In the genomic region with DNA sequence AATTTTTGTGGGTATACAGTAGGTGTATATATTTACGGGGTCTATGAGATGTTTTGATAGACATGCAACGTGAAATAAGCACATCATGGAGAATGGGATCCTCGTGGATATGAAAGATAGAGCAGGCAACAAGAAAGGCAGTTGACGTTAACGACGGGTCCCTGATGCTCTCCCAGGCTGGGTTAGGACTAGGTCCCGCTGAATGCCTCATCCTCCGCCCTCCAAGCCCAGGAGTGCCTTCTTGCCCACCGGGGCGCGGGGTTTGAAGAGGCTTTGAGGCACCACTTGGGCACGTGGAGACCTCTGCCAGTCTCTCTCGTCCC, we compare ENCODE assay signal across 8 cellular contexts. TPM values are rescaled to one million over a fixed set of nuclear protein-coding genes. Genes with fewer than 3 reads are reported as not detected.
DNase-seq lines count a peak whose midpoint lies in the region; ATAC-seq and TF ChIP-seq lines count a peak whose summit lies in the region.

No MANE protein-coding gene starts in this region.

- H3K27me3 ChIP-seq in BJ (ENCODE audit: control insufficient read depth, insufficient read depth, low read length): no peaks in the 10 kb centered on the region
- H3K27me3 ChIP-seq in thoracic aorta (replicated peaks; ENCODE audit: insufficient read depth): no peaks in the 10 kb centered on the region

- peak overlapping the region; percentile 74 for H3K27ac Mint-ChIP-seq in HFFc6
- peak overlapping the region; percentile 71 for H3K27ac Mint-ChIP-seq in activated T-helper 1 cell treated with anti-CD3 and anti-CD28 coated beads, Interleukin-12 subunit alpha, Interleukin-12 subunit beta, Interleukin-2, Interleukin-4 antibody, amounts not matched to agents 30 ng/mL and 10 ng/mL and 1 ng/mL, durations not matched to agents 14 hours and 24 hours and 36 hours
- H3K27ac Mint-ChIP-seq in immature natural killer cell: peak overlapping the region in 4 of 6 donors; percentile 34 to 79 (median 60)

- no peak overlapping the region for H3K27ac ChIP-seq in thoracic aorta

- no peaks in the 10 kb centered on the region for H3K9me3 ChIP-seq in thoracic aorta

- H3K4me3 Mint-ChIP-seq in HFFc6: peak overlapping the region; percentile 88
- H3K4me3 Mint-ChIP-seq in activated T-helper 1 cell treated with anti-CD3 and anti-CD28 coated beads, Interleukin-12 subunit alpha, Interleukin-12 subunit beta, Interleukin-2, Interleukin-4 antibody, amounts not matched to agents 30 ng/mL and 10 ng/mL and 1 ng/mL, durations not matched to agents 14 hours and 24 hours and 36 hours: peak overlapping the region; percentile 85
- H3K4me3 Mint-ChIP-seq in immature natural killer cell: peak overlapping the region; percentile 79 to 92 (median 87)

- peaks cover 28% of the 10 kb centered on the region for H3K9me3 Mint-ChIP-seq in HFFc6
- peaks cover 19% of the 10 kb centered on the region for H3K9me3 Mint-ChIP-seq in activated T-helper 1 cell treated with anti-CD3 and anti-CD28 coated beads, Interleukin-12 subunit alpha, Interleukin-12 subunit beta, Interleukin-2, Interleukin-4 antibody, amounts not matched to agents 30 ng/mL and 10 ng/mL and 1 ng/mL, durations not matched to agents 14 hours and 24 hours and 36 hours
- H3K9me3 Mint-ChIP-seq in immature natural killer cell: peaks cover 0 to 3% (median 0%) of the 10 kb centered on the region in 6 donors

- CTCF ChIA-PET in BJ (lab: Yijun Ruan, JAX): interaction anchor here (0.7 to 5.8 kb wide), 12 partner anchors 8 to 595 kb away, joined by 3 to 51 read pairs (median 4); no protein-coding TSS in a partner anchor

- no peak for TF ChIP-seq CTCF in BJ (IDR thresholded peaks at IDR 0.05; ENCODE audit: insufficient read depth, low read depth, low read length)
- TF ChIP-seq CTCF in HFFc6 (IDR thresholded peaks at IDR 0.05): no peak
- no peak for TF ChIP-seq CTCF in thoracic aorta (IDR thresholded peaks at IDR 0.05)

- H3K4me1 Mint-ChIP-seq in HFFc6 (ENCODE audit: low read depth) (peaks cover 26% of the 10 kb centered on the region), immature natural killer cell (peaks cover 16 to 24% of the 10 kb centered on the region in 2 donors)
- H3K4me1 Mint-ChIP-seq in activated T-helper 1 cell treated with anti-CD3 and anti-CD28 coated beads, Interleukin-12 subunit alpha, Interleukin-12 subunit beta, Interleukin-2, Interleukin-4 antibody, amounts not matched to agents 30 ng/mL and 10 ng/mL and 1 ng/mL, durations not matched to agents 14 hours and 24 hours and 36 hours (ENCODE audit: low read depth): peaks cover 18% of the 10 kb centered on the region

- H3K36me3 ChIP-seq in BJ (ENCODE audit: control insufficient read depth, insufficient read depth, low read length) (no peaks in the 10 kb centered on the region), thoracic aorta (no peaks in the 10 kb centered on the region)

- POLR2A ChIA-PET in BJ (lab: Charles Lee): no interaction called here

- ATAC-seq in thoracic aorta (ENCODE audit: insufficient number of reproducible peaks, low FRiP score, low read depth): no peak
- no peak for ATAC-seq in GM18505 (IDR thresholded peaks at IDR 0.05; ENCODE audit: unreplicated experiment)

- H3K36me3 Mint-ChIP-seq in HFFc6 (ENCODE audit: low read depth) (peaks cover 20% of the 10 kb centered on the region), immature natural killer cell (peaks cover 0 to 4% (median 0%) of the 10 kb centered on the region in 3 donors)
- H3K36me3 Mint-ChIP-seq in activated T-helper 1 cell treated with anti-CD3 and anti-CD28 coated beads, Interleukin-12 subunit alpha, Interleukin-12 subunit beta, Interleukin-2, Interleukin-4 antibody, amounts not matched to agents 30 ng/mL and 10 ng/mL and 1 ng/mL, durations not matched to agents 14 hours and 24 hours and 36 hours (ENCODE audit: low read depth): peaks cover 11% of the 10 kb centered on the region

- peaks cover 6% of the 10 kb centered on the region for H3K27me3 Mint-ChIP-seq in HFFc6 (ENCODE audit: insufficient read depth)
- H3K27me3 Mint-ChIP-seq in activated T-helper 1 cell treated with anti-CD3 and anti-CD28 coated beads, Interleukin-12 subunit alpha, Interleukin-12 subunit beta, Interleukin-2, Interleukin-4 antibody, amounts not matched to agents 30 ng/mL and 10 ng/mL and 1 ng/mL, durations not matched to agents 14 hours and 24 hours and 36 hours (ENCODE audit: insufficient read depth): peaks cover 4% of the 10 kb centered on the region
- peaks cover 8 to 10% (median 8%) of the 10 kb centered on the region in 3 donors for H3K27me3 Mint-ChIP-seq in immature natural killer cell (ENCODE audit: low read depth in 3 of 3)

- DNase-seq in BJ (ENCODE audit: low read depth): no peak
- DNase-seq in HFFc6: no peak
- DNase-seq in activated T-helper 1 cell treated with anti-CD3 and anti-CD28 coated beads, Interleukin-12 subunit alpha, Interleukin-12 subunit beta, Interleukin-2, Interleukin-4 antibody, amounts not matched to agents 30 ng/mL and 10 ng/mL and 1 ng/mL, durations not matched to agents 14 hours and 24 hours and 36 hours (ENCODE audit: low spot score): no peak
- no peak for DNase-seq in immature natural killer cell
- DNase-seq in thoracic aorta (ENCODE audit: low spot score): no peak
- no peak for DNase-seq in NCI-H2196 treated with DMSO at 0.1 percent for 48 hours (lab: John Stamatoyannopoulos, UW; ENCODE audit: unreplicated experiment)
- DNase-seq in NCI-H446 (lab: John Stamatoyannopoulos, UW): no peak

- H3K4me3 ChIP-seq in BJ (ENCODE audit: low read depth, low read length) (peak overlapping the region; percentile 67), thoracic aorta (peak overlapping the region; percentile 98)

- peaks cover 4 to 14% of the 10 kb centered on the region in 2 donors for H3K4me1 ChIP-seq in thoracic aorta (ENCODE audit: control insufficient read depth in 1 of 2, low read depth in 2 of 2)

- intact Hi-C loops in activated T-helper 1 cell treated with anti-CD3 and anti-CD28 coated beads, Interleukin-12 subunit alpha, Interleukin-12 subunit beta, Interleukin-2, Interleukin-4 antibody, amounts not matched to agents 30 ng/mL and 10 ng/mL and 1 ng/mL, durations not matched to agents 14 hours and 24 hours and 36 hours (cut with micrococcal nuclease): loop anchor here (2.0 to 5.0 kb wide), 3 partner anchors 63 to 603 kb away; partner anchors contain the start of genes CHTF8 and UTP4

- no peak for TF ChIP-seq POLR2A in GM18505 (IDR thresholded peaks at IDR 0.05; ENCODE audit: borderline replicate concordance, extremely low read depth, insufficient read depth, insufficient read length)

RNA-seq across cellular contexts. Expression of gene ZFP90, which starts 9.5 kb away (rescaled TPM):
- polyA plus RNA-seq in BJ (2011; rRNA removed) (13.0 and 20.1 TPM in 2 replicates), immature natural killer cell (10 to 100 TPM; 13.1 to 14.9 (median 14.0) TPM)
- polyA minus RNA-seq in BJ (2011; rRNA and poly(A)+ RNA removed): 10.4 and 12.3 TPM in 2 replicates
- 10 to 100 TPM; 13.3 to 17.0 (median 13.9) TPM for total RNA-seq in HFFc6 (2021; fragmentation: NEBNext Ultra II Directional; extraction: Animal tissue kit (Norgen Biotek cat#: 25700))
- total RNA-seq in activated T-helper 1 cell treated with anti-CD3 and anti-CD28 coated beads, Interleukin-12 subunit alpha, Interleukin-12 subunit beta, Interleukin-2, Interleukin-4 antibody, amounts not matched to agents 30 ng/mL and 10 ng/mL and 1 ng/mL, durations not matched to agents 14 hours and 24 hours and 36 hours: 19.3 and 21.9 TPM in 2 replicates
- 10 to 100 TPM; 26.6 to 29.5 TPM for total RNA-seq in thoracic aorta
